In the genomic region with DNA sequence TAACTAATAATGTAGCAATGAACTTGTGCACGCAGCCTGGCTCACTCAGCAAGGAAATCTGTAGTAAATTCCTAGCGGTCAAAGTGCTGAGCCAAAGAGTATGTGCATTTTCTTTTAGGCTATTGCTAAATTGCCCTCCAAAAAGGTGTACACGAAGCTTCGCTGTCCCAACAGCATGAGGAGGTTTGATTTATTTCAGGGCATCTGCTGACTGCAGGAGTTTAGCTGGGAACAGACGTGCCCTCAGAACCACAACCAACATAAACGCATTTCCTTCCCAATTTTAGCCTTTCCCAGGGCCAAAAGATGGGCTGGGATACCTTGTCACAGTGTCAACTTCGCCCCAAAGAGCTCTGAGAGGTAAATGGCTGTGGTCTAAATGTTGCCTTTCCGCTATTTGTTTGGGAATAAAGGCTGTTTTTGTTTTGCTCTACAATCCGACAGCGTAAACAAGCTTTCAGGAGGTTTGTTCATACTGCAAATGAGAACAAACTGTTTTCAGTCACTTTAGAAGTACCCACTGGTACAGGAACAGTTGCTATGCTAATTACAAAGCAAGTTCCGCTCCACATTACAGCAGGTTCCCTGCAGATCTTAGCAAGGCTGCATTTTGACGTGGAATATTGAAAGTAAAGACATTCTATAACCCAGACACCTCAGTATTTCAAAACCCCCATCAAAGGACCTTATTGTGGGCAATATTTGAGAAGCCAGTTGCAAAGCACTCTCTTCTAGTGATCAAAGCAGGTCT, we compare ENCODE assay signal across 13 cellular contexts. TPM values are rescaled to one million over a fixed set of nuclear protein-coding genes. Genes with fewer than 3 reads are reported as not detected.
DNase-seq lines count a peak whose midpoint lies in the region; ATAC-seq and TF ChIP-seq lines count a peak whose summit lies in the region.
"Had no signal": no experiment of that assay in that cellular context is flagged by ENCODE, and none has a peak within 500 bp of the region (broad histone marks: within the 10 kb centered on the region; RNA-seq: fewer than 3 reads in every experiment).

No MANE protein-coding gene starts in this region.

- WGBS in hepatocyte (ENCODE audit: low lambda C conversion rate, missing lambda C conversion rate), result 70% methylated on average over 12 of the region's 12 CpGs

- no peaks in the 10 kb centered on the region for H4K20me1 ChIP-seq in hepatocyte (ENCODE audit: insufficient read depth, poor library complexity, severe bottlenecking)

- peak; percentile 82 for ATAC-seq in activated CD4-positive, alpha-beta T cell treated with anti-CD3 and anti-CD28 coated beads for 36 hours
- peak; percentile 49 for ATAC-seq in activated B cell treated with CpG ODN at 0.5 μM for 24 hours (ENCODE audit: low read depth)
- peak; percentile 87 for ATAC-seq in stimulated activated naive CD8-positive, alpha-beta T cell treated with anti-CD3 and anti-CD28 coated beads, Interleukin-15, amount 100 ng/mL, for 72 hours
- ATAC-seq in HG02759 (IDR thresholded peaks at IDR 0.05; ENCODE audit: unreplicated experiment), result no peak
- ATAC-seq: A549 had no signal

- peak overlapping the region; percentile 90 for H3K27ac Mint-ChIP-seq in activated CD4-positive, alpha-beta T cell treated with anti-CD3 and anti-CD28 coated beads for 36 hours
- H3K27ac Mint-ChIP-seq in activated B cell treated with CpG ODN at 0.5 μM for 24 hours, result peak overlapping the region; percentile 76
- peak overlapping the region; percentile 82 to 90 for H3K27ac Mint-ChIP-seq in stimulated activated naive CD8-positive, alpha-beta T cell treated with anti-CD3 and anti-CD28 coated beads, Interleukin-15, amount 100 ng/mL, for 72 hours
- H3K27ac Mint-ChIP-seq in glutamatergic neuron (ENCODE audit: unreplicated experiment), result no peak overlapping the region

- H2AFZ ChIP-seq in hepatocyte, result no peak overlapping the region
- H2AFZ ChIP-seq: GM23248 had no signal

- H3K4me3 Mint-ChIP-seq in activated CD4-positive, alpha-beta T cell treated with anti-CD3 and anti-CD28 coated beads for 36 hours, result peak overlapping the region; percentile 48
- H3K4me3 Mint-ChIP-seq in activated B cell treated with CpG ODN at 0.5 μM for 24 hours, result no peak overlapping the region
- peak overlapping the region; percentile 70 to 80 for H3K4me3 Mint-ChIP-seq in stimulated activated naive CD8-positive, alpha-beta T cell treated with anti-CD3 and anti-CD28 coated beads, Interleukin-15, amount 100 ng/mL, for 72 hours
- no peak overlapping the region for H3K4me3 Mint-ChIP-seq in glutamatergic neuron (ENCODE audit: unreplicated experiment)

- no peak for DNase-seq in activated CD4-positive, alpha-beta T cell treated with anti-CD3 and anti-CD28 coated beads for 36 hours
- no peak for DNase-seq in activated CD4-positive, alpha-beta T cell treated with anti-CD3 and anti-CD28 coated beads for 1 hour
- DNase-seq in activated B cell treated with CpG ODN at 0.5 μM for 24 hours (no peak), hepatocyte (ENCODE audit: low spot score) (no peak), glutamatergic neuron (no peak), NCI-H446 (lab: John Stamatoyannopoulos, UW) (no peak)
- DNase-seq in stimulated activated naive CD8-positive, alpha-beta T cell treated with anti-CD3 and anti-CD28 coated beads, Interleukin-15, amount 100 ng/mL, for 72 hours, result peak in 1 of 2 donors; percentile 55
- DNase-seq: GM23248, NCI-H2171 treated with DMSO at 0.1 percent for 48 hours had no signal

- H3K79me2 ChIP-seq in hepatocyte, result no peaks in the 10 kb centered on the region

- no peaks in the 10 kb centered on the region for H3K27me3 ChIP-seq in hepatocyte

- peak overlapping the region; percentile 24 for H3K27ac ChIP-seq in hepatocyte
- H3K27ac ChIP-seq: GM23248 had no signal

- H3K4me2 ChIP-seq in hepatocyte, result no peak overlapping the region
- H3K4me2 ChIP-seq: A549 had no signal

- H3K4me3 ChIP-seq in hepatocyte, result no peak overlapping the region
- H3K4me3 ChIP-seq: A549, GM23248 had no signal

- H3K27me3 Mint-ChIP-seq in activated CD4-positive, alpha-beta T cell treated with anti-CD3 and anti-CD28 coated beads for 36 hours, result no peaks in the 10 kb centered on the region
- no peaks in the 10 kb centered on the region for H3K27me3 Mint-ChIP-seq in activated B cell treated with CpG ODN at 0.5 μM for 24 hours
- no peaks in the 10 kb centered on the region for H3K27me3 Mint-ChIP-seq in stimulated activated naive CD8-positive, alpha-beta T cell treated with anti-CD3 and anti-CD28 coated beads, Interleukin-15, amount 100 ng/mL, for 72 hours
- peaks cover 12% of the 10 kb centered on the region for H3K27me3 Mint-ChIP-seq in glutamatergic neuron (ENCODE audit: unreplicated experiment)

- no peaks in the 10 kb centered on the region for H3K9me2 ChIP-seq in hepatocyte (replicated peaks; ENCODE audit: insufficient read depth)

- CTCF ChIA-PET in activated CD4-positive, alpha-beta T cell treated with anti-CD3 and anti-CD28 coated beads for 36 hours (lab: Charles Lee), result interaction anchor here (0.8 to 5.4 kb wide), 11 partner anchors 10 to 48 kb away, joined by 3 to 41 read pairs (median 6); a partner anchor contains a TSS
- CTCF ChIA-PET in activated B cell treated with CpG ODN at 0.5 μM for 24 hours (lab: Charles Lee), result interaction anchor here (1.8 to 2.3 kb wide), 2 partner anchors 17 to 48 kb away, joined by 5 read pairs; a partner anchor contains a TSS

- H3K36me3 ChIP-seq in hepatocyte (replicated peaks; ENCODE audit: insufficient read depth, low read depth), result no peaks in the 10 kb centered on the region

- H3K4me1 Mint-ChIP-seq in activated CD4-positive, alpha-beta T cell treated with anti-CD3 and anti-CD28 coated beads for 36 hours, result peaks cover 90% of the 10 kb centered on the region
- peaks cover 60% of the 10 kb centered on the region for H3K4me1 Mint-ChIP-seq in activated B cell treated with CpG ODN at 0.5 μM for 24 hours
- H3K4me1 Mint-ChIP-seq in stimulated activated naive CD8-positive, alpha-beta T cell treated with anti-CD3 and anti-CD28 coated beads, Interleukin-15, amount 100 ng/mL, for 72 hours, result peaks cover 94% of the 10 kb centered on the region
- H3K4me1 Mint-ChIP-seq in glutamatergic neuron (ENCODE audit: low read depth, unreplicated experiment), result peaks cover 24% of the 10 kb centered on the region

- POLR2A ChIA-PET in activated CD4-positive, alpha-beta T cell treated with anti-CD3 and anti-CD28 coated beads for 36 hours (lab: Charles Lee), result interaction anchor here (1.0 to 2.3 kb wide), 3 partner anchors 10 to 16 kb away, joined by 3 to 14 read pairs (median 12); a partner anchor contains a TSS
- POLR2A ChIA-PET in activated B cell treated with CpG ODN at 0.5 μM for 24 hours (lab: Charles Lee), result interaction anchor here (0.6 to 2.3 kb wide), 5 partner anchors 10 to 94 kb away, joined by 3 to 10 read pairs (median 6); a partner anchor contains a TSS

- H3K9me3 ChIP-seq in hepatocyte (ENCODE audit: low read depth), result no peaks in the 10 kb centered on the region
- H3K9me3 ChIP-seq: A549 had no signal

- H3K4me1 ChIP-seq in hepatocyte (ENCODE audit: insufficient read depth), result peaks cover 14% of the 10 kb centered on the region

- no peak for TF ChIP-seq CTCF in activated B cell treated with CpG ODN at 0.5 μM for 24 hours (IDR thresholded peaks at IDR 0.05)
- no peak for TF ChIP-seq CTCF in hepatocyte (IDR thresholded peaks at IDR 0.05; ENCODE audit: poor library complexity)
- no peak for TF ChIP-seq CTCF in glutamatergic neuron (IDR thresholded peaks at IDR 0.05; ENCODE audit: partially characterized antibody, unreplicated experiment)

- H3K9me3 Mint-ChIP-seq in activated CD4-positive, alpha-beta T cell treated with anti-CD3 and anti-CD28 coated beads for 36 hours (ENCODE audit: low read depth), result no peaks in the 10 kb centered on the region
- H3K9me3 Mint-ChIP-seq in activated B cell treated with CpG ODN at 0.5 μM for 24 hours (no peaks in the 10 kb centered on the region), glutamatergic neuron (ENCODE audit: unreplicated experiment) (peaks cover 6% of the 10 kb centered on the region)
- no peaks in the 10 kb centered on the region for H3K9me3 Mint-ChIP-seq in stimulated activated naive CD8-positive, alpha-beta T cell treated with anti-CD3 and anti-CD28 coated beads, Interleukin-15, amount 100 ng/mL, for 72 hours

- H3K36me3 Mint-ChIP-seq in activated CD4-positive, alpha-beta T cell treated with anti-CD3 and anti-CD28 coated beads for 36 hours (ENCODE audit: low read depth), result peaks cover 75% of the 10 kb centered on the region
- H3K36me3 Mint-ChIP-seq in activated B cell treated with CpG ODN at 0.5 μM for 24 hours (ENCODE audit: low read depth) (peaks cover 25% of the 10 kb centered on the region), glutamatergic neuron (ENCODE audit: unreplicated experiment) (no peaks in the 10 kb centered on the region)

- intact Hi-C loops in activated CD4-positive, alpha-beta T cell treated with anti-CD3 and anti-CD28 coated beads for 36 hours (cut with DNase I, micrococcal nuclease), result loop anchor here (1.0 kb wide), 4 partner anchors 12 to 30 kb away; a partner anchor contains a TSS
- intact Hi-C loops in activated B cell treated with CpG ODN at 0.5 μM for 24 hours (cut with micrococcal nuclease), result no loop called here

RNA-seq across cellular contexts. Expression of a gene that starts 16.7 kb away (rescaled TPM):
- 100 to 1,000 TPM in 1 of 2 experiments, 10 to 100 TPM in 1; 78.2 to 104 TPM for total RNA-seq in activated CD4-positive, alpha-beta T cell treated with anti-CD3 and anti-CD28 coated beads for 36 hours
- total RNA-seq in activated B cell treated with CpG ODN at 0.5 μM for 24 hours (20.9 and 21.4 TPM in 2 replicates), hepatocyte (10.1 and 13.6 TPM in 2 replicates), glutamatergic neuron (ENCODE audit: unreplicated experiment) (0.29 TPM)
- 43.4 and 45.5 TPM in 2 replicates for polyA plus RNA-seq in hepatocyte

RNA-seq across cellular contexts. Expression of a gene that starts 37.0 kb away (rescaled TPM):
- total RNA-seq in activated CD4-positive, alpha-beta T cell treated with anti-CD3 and anti-CD28 coated beads for 36 hours, result under 1 TPM; 0.34 to 0.40 TPM
- not detected in 2 replicates for total RNA-seq in activated B cell treated with CpG ODN at 0.5 μM for 24 hours
- total RNA-seq in hepatocyte, result not detected in 2 replicates
- polyA plus RNA-seq in hepatocyte, result 0.21 TPM in 1 of 2 replicates, not detected in the other
- not detected for total RNA-seq in glutamatergic neuron (ENCODE audit: unreplicated experiment)
- total RNA-seq: astrocyte, GM23248, pulmonary artery endothelial cell had no signal
- polyA plus RNA-seq: A549, GM23248 had no signal

Comparison
In these comparisons a context has a peak if more than half of its experiments do, and no peak if none do; other contexts are left out.
1. H3K4me3 Mint-ChIP-seq: peak in activated CD4-positive, alpha-beta T cell treated with anti-CD3 and anti-CD28 coated beads for 36 hours (single experiment) and stimulated activated naive CD8-positive, alpha-beta T cell treated with anti-CD3 and anti-CD28 coated beads, Interleukin-15, amount 100 ng/mL, for 72 hours (2 of 2); none in activated B cell treated with CpG ODN at 0.5 μM for 24 hours (single experiment) and glutamatergic neuron (single experiment).